In the genomic region with DNA sequence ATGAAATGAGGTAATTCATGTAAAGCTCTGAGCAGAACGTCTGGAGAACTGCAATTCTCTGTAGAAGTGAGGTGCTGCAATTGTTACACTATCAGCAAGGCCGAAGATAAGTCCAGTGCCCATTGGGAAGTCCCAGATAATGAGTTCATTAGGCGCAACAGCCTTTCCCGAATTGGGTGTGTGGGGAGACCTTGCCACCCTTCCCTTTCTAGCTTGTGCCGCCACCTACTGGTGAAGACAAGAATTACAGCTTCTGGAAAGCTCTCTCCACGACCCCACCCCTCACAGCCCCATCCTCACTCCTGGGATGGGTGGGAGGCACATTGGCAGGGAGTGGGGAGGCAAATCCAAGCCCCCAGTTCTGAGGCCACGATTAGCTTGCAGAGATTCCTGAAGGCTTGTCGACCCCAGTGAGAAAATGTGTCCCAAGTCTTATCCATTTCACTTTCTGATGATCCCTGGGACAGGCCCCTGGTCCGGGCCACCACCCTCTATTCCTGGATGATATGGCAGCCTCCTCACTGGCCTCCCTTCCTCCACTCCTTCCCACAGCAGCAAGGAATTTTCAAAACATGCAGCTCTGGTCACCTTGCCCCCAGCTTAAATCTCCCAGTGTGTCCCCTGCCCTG, we compare ENCODE assay signal across 8 cellular contexts. TPM values are rescaled to one million over a fixed set of nuclear protein-coding genes. Genes with fewer than 3 reads are reported as not detected.
DNase-seq lines count a peak whose midpoint lies in the region; ATAC-seq lines count a peak whose summit lies in the region.

No MANE protein-coding gene starts in this region.

- peak; percentile 32 for DNase-seq in SIG-M5 treated with dmso at 0.1 percent for 504 hours (lab: John Stamatoyannopoulos, UW; ENCODE audit: unreplicated experiment)
- no peak for DNase-seq in SIG-M5 (lab: John Stamatoyannopoulos, UW)
- peak; percentile 44 for DNase-seq in NCI-H146 (lab: John Stamatoyannopoulos, UW)
- peak; percentile 82 for DNase-seq in cerebellar cortex (ENCODE audit: low spot score)
- peak; percentile 61 to 67 for DNase-seq in left colon
- DNase-seq in stimulated activated CD4-positive, alpha-beta T cell treated with anti-CD3 and anti-CD28 coated beads, Interleukin-4, amount 100 ng/mL, for 24 hours = peak; percentile 73

- intact Hi-C loops in left colon (cut with DNase I, micrococcal nuclease) = loop anchor here (2.0 to 10.0 kb wide), 2 partner anchors 55 to 61 kb away; a partner anchor contains a TSS

- peak; percentile 42 to 54 for ATAC-seq in activated CD4-positive, CD25-positive, alpha-beta regulatory T cell treated with anti-CD3 and anti-CD28 coated beads, Interleukin-2, amount 50 U/mL, for 24 hours
- ATAC-seq in left colon = peak; percentile 50
- ATAC-seq in GM18519 (IDR thresholded peaks at IDR 0.05; ENCODE audit: low FRiP score, unreplicated experiment) = no peak

RNA-seq across cellular contexts. Expression of a gene that starts 36.4 kb away (rescaled TPM):
- total RNA-seq in left colon = 100 to 1,000 TPM; 510 to 690 TPM

RNA-seq across cellular contexts. Expression of a gene that starts 53.0 kb away (rescaled TPM):
- total RNA-seq in left colon = 10 to 100 TPM in 1 of 2 donors, 1 to 10 TPM in 1; 7.8 to 10.2 TPM
